Comparison of ENCODE assay signal across 22 cellular contexts in the genomic region with DNA sequence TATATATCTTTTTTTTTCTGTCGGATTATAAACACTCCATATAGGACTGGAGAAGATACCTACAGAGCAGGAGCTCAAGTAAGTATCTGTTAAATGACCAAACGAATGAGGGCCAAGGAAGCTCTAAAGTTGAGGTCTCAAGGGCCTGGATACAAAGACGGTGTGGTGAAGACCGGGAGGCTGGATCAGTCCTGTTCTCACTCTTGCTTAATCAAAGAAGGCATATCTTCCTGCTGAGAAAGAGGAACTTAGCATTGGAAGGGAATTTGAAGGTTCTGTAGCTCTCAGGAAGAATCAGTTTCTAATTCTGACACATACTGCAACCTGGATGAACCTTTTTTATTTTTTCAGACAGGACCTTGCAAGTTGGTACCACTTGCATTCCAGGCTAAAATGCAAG. TPM values are rescaled to one million over a fixed set of nuclear protein-coding genes. Genes with fewer than 3 reads are reported as not detected.
"Had no signal": no experiment of that assay in that cellular context is flagged by ENCODE, and none has a peak within 500 bp of the region (broad histone marks: within the 10 kb centered on the region; RNA-seq: fewer than 3 reads in every experiment).

No MANE protein-coding gene starts in this region.

- DNase-seq: activated CD4-positive, alpha-beta T cell treated with anti-CD3 and anti-CD28 coated beads, Interleukin-2, amount 50 U/mL, for 4 hours; activated gamma-delta T cell; cortex of kidney; erythroblast; hypothalamus; midbrain; occipital lobe; posterior cingulate gyrus; stimulated activated CD4-positive, alpha-beta T cell treated with anti-CD3 and anti-CD28 coated beads, Interleukin-2, amount 100 ng/mL, for 24 hours; stimulated activated naive CD4-positive, alpha-beta T cell treated with Interleukin-2 at 50 U/mL for 16 hours; T1000; thyroid gland had no signal

- H3K36me3 ChIP-seq: breast epithelium, right atrium auricular region, thyroid gland had no signal

- H3K36me3 Mint-ChIP-seq: activated naive CD4-positive, alpha-beta T cell treated with anti-CD3 and anti-CD28 coated beads, Interleukin-2, amount 50 U/mL, for 24 hours had no signal

- H3K4me3 ChIP-seq: breast epithelium, right atrium auricular region, thyroid gland had no signal

- H3K9me3 ChIP-seq: breast epithelium, right atrium auricular region, thyroid gland had no signal

- H3K27ac Mint-ChIP-seq: activated naive CD4-positive, alpha-beta T cell treated with anti-CD3 and anti-CD28 coated beads, Interleukin-2, amount 50 U/mL, for 24 hours had no signal

- H3K27ac ChIP-seq: breast epithelium, right atrium auricular region, thyroid gland had no signal

- H3K9me3 Mint-ChIP-seq: activated naive CD4-positive, alpha-beta T cell treated with anti-CD3 and anti-CD28 coated beads, Interleukin-2, amount 50 U/mL, for 24 hours had no signal

- H3K4me1 ChIP-seq: breast epithelium, right atrium auricular region, thyroid gland had no signal

- H3K4me1 Mint-ChIP-seq: activated naive CD4-positive, alpha-beta T cell treated with anti-CD3 and anti-CD28 coated beads, Interleukin-2, amount 50 U/mL, for 24 hours had no signal

- H3K4me3 Mint-ChIP-seq: activated naive CD4-positive, alpha-beta T cell treated with anti-CD3 and anti-CD28 coated beads, Interleukin-2, amount 50 U/mL, for 24 hours had no signal

- H3K27me3 ChIP-seq: right atrium auricular region, thyroid gland had no signal

- ATAC-seq: left lobe of liver had no signal

RNA-seq across cellular contexts. Expression of gene PAX5, which starts 28.3 kb away (rescaled TPM):
- total RNA-seq: astrocyte, frontal cortex, lung microvascular endothelial cell, occipital lobe, skeletal muscle tissue had no signal
- polyA plus RNA-seq: keratinocyte, neural cell had no signal
